Comparison of ENCODE assay signal across 1 cellular context in genomic region chr11:120229451-120230424, GRCh38.
TF ChIP-seq lines count a peak whose summit lies in the region.

No MANE protein-coding gene starts in this region.

TF ChIP-seq in K562, 482 proteins besides CTCF, POLR2A, EP300 and RAD21 (continued from another document):
- TF ChIP-seq, protein P1, sequence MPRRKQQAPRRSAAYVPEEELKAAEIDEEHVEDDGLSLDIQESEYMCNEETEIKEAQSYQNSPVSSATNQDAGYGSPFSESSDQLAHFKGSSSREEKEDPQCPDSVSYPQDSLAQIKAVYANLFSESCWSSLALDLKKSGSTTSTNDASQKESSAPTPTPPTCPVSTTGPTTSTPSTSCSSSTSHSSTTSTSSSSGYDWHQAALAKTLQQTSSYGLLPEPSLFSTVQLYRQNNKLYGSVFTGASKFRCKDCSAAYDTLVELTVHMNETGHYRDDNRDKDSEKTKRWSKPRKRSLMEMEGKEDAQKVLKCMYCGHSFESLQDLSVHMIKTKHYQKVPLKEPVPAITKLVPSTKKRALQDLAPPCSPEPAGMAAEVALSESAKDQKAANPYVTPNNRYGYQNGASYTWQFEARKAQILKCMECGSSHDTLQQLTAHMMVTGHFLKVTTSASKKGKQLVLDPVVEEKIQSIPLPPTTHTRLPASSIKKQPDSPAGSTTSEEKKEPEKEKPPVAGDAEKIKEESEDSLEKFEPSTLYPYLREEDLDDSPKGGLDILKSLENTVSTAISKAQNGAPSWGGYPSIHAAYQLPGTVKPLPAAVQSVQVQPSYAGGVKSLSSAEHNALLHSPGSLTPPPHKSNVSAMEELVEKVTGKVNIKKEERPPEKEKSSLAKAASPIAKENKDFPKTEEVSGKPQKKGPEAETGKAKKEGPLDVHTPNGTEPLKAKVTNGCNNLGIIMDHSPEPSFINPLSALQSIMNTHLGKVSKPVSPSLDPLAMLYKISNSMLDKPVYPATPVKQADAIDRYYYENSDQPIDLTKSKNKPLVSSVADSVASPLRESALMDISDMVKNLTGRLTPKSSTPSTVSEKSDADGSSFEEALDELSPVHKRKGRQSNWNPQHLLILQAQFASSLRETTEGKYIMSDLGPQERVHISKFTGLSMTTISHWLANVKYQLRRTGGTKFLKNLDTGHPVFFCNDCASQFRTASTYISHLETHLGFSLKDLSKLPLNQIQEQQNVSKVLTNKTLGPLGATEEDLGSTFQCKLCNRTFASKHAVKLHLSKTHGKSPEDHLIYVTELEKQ (CRISPR knock-in tag; IDR thresholded peaks at IDR 0.05): no peak
- no peak for TF ChIP-seq ZNF263 (CRISPR knock-in tag; IDR thresholded peaks at IDR 0.05; ENCODE audit: borderline replicate concordance)
- 0 out of 2 replicates have a peak, but pooled peaks have one; percentile 14 for TF ChIP-seq ARID2 (IDR thresholded peaks at IDR 0.05)
- TF ChIP-seq ZFP36 (IDR thresholded peaks at IDR 0.05; ENCODE audit: low read depth, low read length, partially characterized antibody): peak; percentile 40
- TF ChIP-seq SMC3 (conservative IDR thresholded peaks at IDR 0.05; ENCODE audit: insufficient read depth, low read depth, low read length): peak; percentile 68
- TF ChIP-seq PHB2 (IDR thresholded peaks at IDR 0.05; ENCODE audit: low read depth): no peak
